In the genomic region with DNA sequence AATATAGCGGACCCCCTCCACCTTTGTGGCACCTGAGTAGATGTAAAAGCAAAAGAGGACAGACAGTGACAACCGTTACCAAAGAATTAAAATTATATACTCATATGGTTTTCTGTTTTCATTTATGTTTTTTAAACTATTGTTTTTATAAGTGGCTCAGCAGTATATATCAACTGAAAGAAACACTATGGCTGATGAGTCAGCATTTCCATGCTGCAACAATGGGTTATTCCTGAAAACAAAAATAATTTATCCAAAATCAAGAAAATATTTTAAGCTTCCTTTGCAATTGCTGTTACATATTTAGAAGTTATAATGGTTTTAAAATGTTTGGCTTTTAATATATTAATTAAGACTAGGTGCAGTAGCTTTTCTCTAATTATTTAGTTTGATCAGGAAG, we compare ENCODE assay signal across 2 cellular contexts.
TF ChIP-seq lines count a peak whose summit lies in the region.

No MANE protein-coding gene starts in this region.

TF ChIP-seq in GM23338, 12 proteins besides CTCF, POLR2A, EP300 and RAD21 (continued from another document):
- TF ChIP-seq ZNF331 (CRISPR knock-in tag; IDR thresholded peaks at IDR 0.05; ENCODE audit: low read depth): no peak
- TF ChIP-seq, protein P1, sequence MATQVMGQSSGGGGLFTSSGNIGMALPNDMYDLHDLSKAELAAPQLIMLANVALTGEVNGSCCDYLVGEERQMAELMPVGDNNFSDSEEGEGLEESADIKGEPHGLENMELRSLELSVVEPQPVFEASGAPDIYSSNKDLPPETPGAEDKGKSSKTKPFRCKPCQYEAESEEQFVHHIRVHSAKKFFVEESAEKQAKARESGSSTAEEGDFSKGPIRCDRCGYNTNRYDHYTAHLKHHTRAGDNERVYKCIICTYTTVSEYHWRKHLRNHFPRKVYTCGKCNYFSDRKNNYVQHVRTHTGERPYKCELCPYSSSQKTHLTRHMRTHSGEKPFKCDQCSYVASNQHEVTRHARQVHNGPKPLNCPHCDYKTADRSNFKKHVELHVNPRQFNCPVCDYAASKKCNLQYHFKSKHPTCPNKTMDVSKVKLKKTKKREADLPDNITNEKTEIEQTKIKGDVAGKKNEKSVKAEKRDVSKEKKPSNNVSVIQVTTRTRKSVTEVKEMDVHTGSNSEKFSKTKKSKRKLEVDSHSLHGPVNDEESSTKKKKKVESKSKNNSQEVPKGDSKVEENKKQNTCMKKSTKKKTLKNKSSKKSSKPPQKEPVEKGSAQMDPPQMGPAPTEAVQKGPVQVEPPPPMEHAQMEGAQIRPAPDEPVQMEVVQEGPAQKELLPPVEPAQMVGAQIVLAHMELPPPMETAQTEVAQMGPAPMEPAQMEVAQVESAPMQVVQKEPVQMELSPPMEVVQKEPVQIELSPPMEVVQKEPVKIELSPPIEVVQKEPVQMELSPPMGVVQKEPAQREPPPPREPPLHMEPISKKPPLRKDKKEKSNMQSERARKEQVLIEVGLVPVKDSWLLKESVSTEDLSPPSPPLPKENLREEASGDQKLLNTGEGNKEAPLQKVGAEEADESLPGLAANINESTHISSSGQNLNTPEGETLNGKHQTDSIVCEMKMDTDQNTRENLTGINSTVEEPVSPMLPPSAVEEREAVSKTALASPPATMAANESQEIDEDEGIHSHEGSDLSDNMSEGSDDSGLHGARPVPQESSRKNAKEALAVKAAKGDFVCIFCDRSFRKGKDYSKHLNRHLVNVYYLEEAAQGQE (IDR thresholded peaks at IDR 0.05; ENCODE audit: unreplicated experiment): no peak
- TF ChIP-seq NANOG (IDR thresholded peaks at IDR 0.05; ENCODE audit: borderline replicate concordance): no peak
- TF ChIP-seq, protein P2, sequence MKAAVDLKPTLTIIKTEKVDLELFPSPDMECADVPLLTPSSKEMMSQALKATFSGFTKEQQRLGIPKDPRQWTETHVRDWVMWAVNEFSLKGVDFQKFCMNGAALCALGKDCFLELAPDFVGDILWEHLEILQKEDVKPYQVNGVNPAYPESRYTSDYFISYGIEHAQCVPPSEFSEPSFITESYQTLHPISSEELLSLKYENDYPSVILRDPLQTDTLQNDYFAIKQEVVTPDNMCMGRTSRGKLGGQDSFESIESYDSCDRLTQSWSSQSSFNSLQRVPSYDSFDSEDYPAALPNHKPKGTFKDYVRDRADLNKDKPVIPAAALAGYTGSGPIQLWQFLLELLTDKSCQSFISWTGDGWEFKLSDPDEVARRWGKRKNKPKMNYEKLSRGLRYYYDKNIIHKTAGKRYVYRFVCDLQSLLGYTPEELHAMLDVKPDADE (IDR thresholded peaks at IDR 0.05): no peak
- no peak for TF ChIP-seq CREB1 (CRISPR knock-in tag; IDR thresholded peaks at IDR 0.05; ENCODE audit: low read depth)
- no peak for TF ChIP-seq POLR2AphosphoS5 (IDR thresholded peaks at IDR 0.05; ENCODE audit: low read depth)
- TF ChIP-seq STAT1 (IDR thresholded peaks at IDR 0.05; ENCODE audit: unreplicated experiment): no peak
- no peak for TF ChIP-seq EZH2 (IDR thresholded peaks at IDR 0.05; ENCODE audit: low read depth, unreplicated experiment)
- TF ChIP-seq, protein P3, sequence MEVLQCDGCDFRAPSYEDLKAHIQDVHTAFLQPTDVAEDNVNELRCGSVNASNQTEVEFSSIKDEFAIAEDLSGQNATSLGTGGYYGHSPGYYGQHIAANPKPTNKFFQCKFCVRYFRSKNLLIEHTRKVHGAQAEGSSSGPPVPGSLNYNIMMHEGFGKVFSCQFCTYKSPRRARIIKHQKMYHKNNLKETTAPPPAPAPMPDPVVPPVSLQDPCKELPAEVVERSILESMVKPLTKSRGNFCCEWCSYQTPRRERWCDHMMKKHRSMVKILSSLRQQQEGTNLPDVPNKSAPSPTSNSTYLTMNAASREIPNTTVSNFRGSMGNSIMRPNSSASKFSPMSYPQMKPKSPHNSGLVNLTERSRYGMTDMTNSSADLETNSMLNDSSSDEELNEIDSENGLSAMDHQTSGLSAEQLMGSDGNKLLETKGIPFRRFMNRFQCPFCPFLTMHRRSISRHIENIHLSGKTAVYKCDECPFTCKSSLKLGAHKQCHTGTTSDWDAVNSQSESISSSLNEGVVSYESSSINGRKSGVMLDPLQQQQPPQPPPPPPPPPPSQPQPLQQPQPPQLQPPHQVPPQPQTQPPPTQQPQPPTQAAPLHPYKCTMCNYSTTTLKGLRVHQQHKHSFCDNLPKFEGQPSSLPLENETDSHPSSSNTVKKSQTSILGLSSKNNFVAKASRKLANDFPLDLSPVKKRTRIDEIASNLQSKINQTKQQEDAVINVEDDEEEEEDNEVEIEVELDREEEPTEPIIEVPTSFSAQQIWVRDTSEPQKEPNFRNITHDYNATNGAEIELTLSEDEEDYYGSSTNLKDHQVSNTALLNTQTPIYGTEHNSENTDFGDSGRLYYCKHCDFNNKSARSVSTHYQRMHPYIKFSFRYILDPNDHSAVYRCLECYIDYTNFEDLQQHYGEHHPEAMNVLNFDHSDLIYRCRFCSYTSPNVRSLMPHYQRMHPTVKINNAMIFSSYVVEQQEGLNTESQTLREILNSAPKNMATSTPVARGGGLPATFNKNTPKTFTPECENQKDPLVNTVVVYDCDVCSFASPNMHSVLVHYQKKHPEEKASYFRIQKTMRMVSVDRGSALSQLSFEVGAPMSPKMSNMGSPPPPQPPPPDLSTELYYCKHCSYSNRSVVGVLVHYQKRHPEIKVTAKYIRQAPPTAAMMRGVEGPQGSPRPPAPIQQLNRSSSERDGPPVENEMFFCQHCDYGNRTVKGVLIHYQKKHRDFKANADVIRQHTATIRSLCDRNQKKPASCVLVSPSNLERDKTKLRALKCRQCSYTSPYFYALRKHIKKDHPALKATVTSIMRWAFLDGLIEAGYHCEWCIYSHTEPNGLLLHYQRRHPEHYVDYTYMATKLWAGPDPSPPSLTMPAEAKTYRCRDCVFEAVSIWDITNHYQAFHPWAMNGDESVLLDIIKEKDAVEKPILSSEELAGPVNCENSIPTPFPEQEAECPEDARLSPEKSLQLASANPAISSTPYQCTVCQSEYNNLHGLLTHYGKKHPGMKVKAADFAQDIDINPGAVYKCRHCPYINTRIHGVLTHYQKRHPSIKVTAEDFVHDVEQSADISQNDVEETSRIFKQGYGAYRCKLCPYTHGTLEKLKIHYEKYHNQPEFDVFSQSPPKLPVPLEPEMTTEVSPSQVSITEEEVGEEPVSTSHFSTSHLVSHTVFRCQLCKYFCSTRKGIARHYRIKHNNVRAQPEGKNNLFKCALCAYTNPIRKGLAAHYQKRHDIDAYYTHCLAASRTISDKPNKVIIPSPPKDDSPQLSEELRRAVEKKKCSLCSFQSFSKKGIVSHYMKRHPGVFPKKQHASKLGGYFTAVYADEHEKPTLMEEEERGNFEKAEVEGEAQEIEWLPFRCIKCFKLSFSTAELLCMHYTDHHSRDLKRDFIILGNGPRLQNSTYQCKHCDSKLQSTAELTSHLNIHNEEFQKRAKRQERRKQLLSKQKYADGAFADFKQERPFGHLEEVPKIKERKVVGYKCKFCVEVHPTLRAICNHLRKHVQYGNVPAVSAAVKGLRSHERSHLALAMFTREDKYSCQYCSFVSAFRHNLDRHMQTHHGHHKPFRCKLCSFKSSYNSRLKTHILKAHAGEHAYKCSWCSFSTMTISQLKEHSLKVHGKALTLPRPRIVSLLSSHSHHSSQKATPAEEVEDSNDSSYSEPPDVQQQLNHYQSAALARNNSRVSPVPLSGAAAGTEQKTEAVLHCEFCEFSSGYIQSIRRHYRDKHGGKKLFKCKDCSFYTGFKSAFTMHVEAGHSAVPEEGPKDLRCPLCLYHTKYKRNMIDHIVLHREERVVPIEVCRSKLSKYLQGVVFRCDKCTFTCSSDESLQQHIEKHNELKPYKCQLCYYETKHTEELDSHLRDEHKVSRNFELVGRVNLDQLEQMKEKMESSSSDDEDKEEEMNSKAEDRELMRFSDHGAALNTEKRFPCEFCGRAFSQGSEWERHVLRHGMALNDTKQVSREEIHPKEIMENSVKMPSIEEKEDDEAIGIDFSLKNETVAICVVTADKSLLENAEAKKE (CRISPR knock-in tag; IDR thresholded peaks at IDR 0.05): no peak
- TF ChIP-seq JUNB (IDR thresholded peaks at IDR 0.05; ENCODE audit: unreplicated experiment): no peak

TF ChIP-seq in endothelial cell of umbilical vein, 7 proteins besides CTCF, POLR2A, EP300 and RAD21 (continued from another document):
- TF ChIP-seq GATA2 (IDR thresholded peaks at IDR 0.05; ENCODE audit: insufficient read depth, insufficient read length, low read depth, low read length) (no peak), EZH2 (IDR thresholded peaks at IDR 0.05; ENCODE audit: borderline replicate concordance, low read depth, low read length, severe bottlenecking) (no peak), POLR2AphosphoS5 (IDR thresholded peaks at IDR 0.05; ENCODE audit: insufficient read depth, low read depth, low read length) (no peak), FOS (IDR thresholded peaks at IDR 0.05; ENCODE audit: borderline replicate concordance, insufficient read depth, low read length) (no peak)
- TF ChIP-seq, protein P4, sequence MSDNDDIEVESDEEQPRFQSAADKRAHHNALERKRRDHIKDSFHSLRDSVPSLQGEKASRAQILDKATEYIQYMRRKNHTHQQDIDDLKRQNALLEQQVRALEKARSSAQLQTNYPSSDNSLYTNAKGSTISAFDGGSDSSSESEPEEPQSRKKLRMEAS (IDR thresholded peaks at IDR 0.05; ENCODE audit: insufficient read depth, insufficient read length): no peak
